In genomic region chr4:6523251-6523650, GRCh38 we compare ENCODE assay signal across 18 cellular contexts. TPM values are rescaled to one million over a fixed set of nuclear protein-coding genes. Genes with fewer than 3 reads are reported as not detected.
DNase-seq lines count a peak whose midpoint lies in the region; ATAC-seq, FAIRE-seq and TF ChIP-seq lines count a peak whose summit lies in the region.
"Had no signal": no experiment of that assay in that cellular context is flagged by ENCODE, and none has a peak within 500 bp of the region (broad histone marks: within the 10 kb centered on the region; RNA-seq: fewer than 3 reads in every experiment).

No MANE protein-coding gene starts in this region.

- WGBS in K562 (ENCODE audit: insufficient coverage, low coverage, missing lambda C conversion rate), result 2% methylated on average over 9 of the region's 9 CpGs

- no peaks in the 10 kb centered on the region for H3K79me2 ChIP-seq in K562 (ENCODE audit: control insufficient read depth, insufficient read depth, low read length)

- no peak for TF ChIP-seq CTCF in K562 (IDR thresholded peaks at IDR 0.05 in 2 of 3, conservative IDR thresholded peaks at IDR 0.05 in 1 of 3; ENCODE audit: insufficient read depth in 2 of 3, low read depth in 1 of 3, low read length in 3 of 3)
- TF ChIP-seq CTCF in vagina (IDR thresholded peaks at IDR 0.05), result no peak
- TF ChIP-seq CTCF in kidney (IDR thresholded peaks at IDR 0.05; ENCODE audit: borderline replicate concordance, extremely low read depth, insufficient read depth), result no peak

- no peaks in the 10 kb centered on the region for H3K9me1 ChIP-seq in K562 (ENCODE audit: control insufficient read depth, insufficient read depth, low read length)

- BruUV-seq in K562 (replicated peaks; lab: Mats Ljungman, UMichigan), result no TSS peak

- DNase-seq in COLO829 (ENCODE audit: low spot score) (peak; percentile 4), HT1080 (ENCODE audit: low read depth) (peak; percentile 47), K562 (ENCODE audit: extremely low read depth in 1 of 4, low spot score in 3 of 4) (no peak), iris pigment epithelial cell (ENCODE audit: low read depth) (peak; percentile 55), vagina (ENCODE audit: extremely low spot score in 2 of 2) (no peak), GDM1 (lab: John Stamatoyannopoulos, UW) (no peak), kidney (no peak)
- DNase-seq: ACHN; Calu3; CD4-positive, CD25-positive, alpha-beta regulatory T cell; GF-D8; GOT3; Kasumi-1; NCI-H1417 treated with DMSO at 0.1 percent for 48 hours; NCI-H2029 treated with DMSO at 0.1 percent for 48 hours; NCI-H526; SK-N-SH had no signal

- peaks cover 15% of the 10 kb centered on the region for H4K20me1 ChIP-seq in K562 (replicated peaks; ENCODE audit: control insufficient read depth, insufficient read depth, low read length)

- H3K27me3 ChIP-seq in K562 (ENCODE audit: control insufficient read depth in 2 of 2, insufficient read depth in 2 of 2, low read length in 2 of 2), result peaks cover 23 to 69% of the 10 kb centered on the region in 2 experiments
- no peaks in the 10 kb centered on the region for H3K27me3 ChIP-seq in vagina

- no peak overlapping the region for H3K4me2 ChIP-seq in K562 (ENCODE audit: insufficient read depth, low read length)
- H3K4me2 ChIP-seq: SK-N-SH had no signal

- H3K9ac ChIP-seq in K562 (ENCODE audit: insufficient read depth in 1 of 2, low read depth in 2 of 2, low read length in 2 of 2) (no peak overlapping the region), kidney (ENCODE audit: low read length in 2 of 2) (no peak overlapping the region)
- H3K9ac ChIP-seq: SK-N-SH had no signal

- no peak overlapping the region for H3K27ac ChIP-seq in K562 (ENCODE audit: extremely low read depth, low read depth, low read length)
- H3K27ac ChIP-seq in vagina, result no peak overlapping the region
- H3K27ac ChIP-seq in kidney (ENCODE audit: low read depth in 2 of 2, low read length in 2 of 2), result no peak overlapping the region

- no peak for TF ChIP-seq EP300 in K562 (IDR thresholded peaks at IDR 0.05; ENCODE audit: low read length)

- no peak for TF ChIP-seq RAD21 in K562 (CRISPR knock-in tag; conservative IDR thresholded peaks at IDR 0.05 in 1 of 2, IDR thresholded peaks at IDR 0.05 in 1 of 2)

- ATAC-seq in K562 (no peak), HG02610 (IDR thresholded peaks at IDR 0.05; ENCODE audit: unreplicated experiment) (no peak)

- H3K4me1 ChIP-seq in K562 (replicated peaks in 1 of 2; ENCODE audit: control insufficient read depth in 2 of 2, insufficient read depth in 2 of 2, low read length in 2 of 2) (no peaks in the 10 kb centered on the region; a peak in 1 of 5 replicates), vagina (no peaks in the 10 kb centered on the region), kidney (ENCODE audit: control insufficient read depth in 1 of 2, insufficient read depth in 1 of 2, low read depth in 1 of 2, low read length in 2 of 2) (no peaks in the 10 kb centered on the region)

- CTCF ChIA-PET in K562 (lab: Yijun Ruan, JAX; ENCODE audit: low intra/inter-chr PET ratio), result no interaction called here

- H3K36me3 ChIP-seq in K562 (ENCODE audit: control insufficient read depth, insufficient read depth, low read length) (no peaks in the 10 kb centered on the region), vagina (no peaks in the 10 kb centered on the region), kidney (ENCODE audit: control insufficient read depth in 1 of 2, insufficient read depth in 2 of 2, low read length in 2 of 2) (no peaks in the 10 kb centered on the region)

- H3K4me3 ChIP-seq in K562 (no peak overlapping the region), vagina (no peak overlapping the region), kidney (ENCODE audit: low read length in 2 of 2) (no peak overlapping the region)

- no peaks in the 10 kb centered on the region for H3K9me3 ChIP-seq in K562 (replicated peaks; ENCODE audit: control insufficient read depth, insufficient read depth, low read depth, low read length)
- no peaks in the 10 kb centered on the region for H3K9me3 ChIP-seq in vagina
- no peaks in the 10 kb centered on the region for H3K9me3 ChIP-seq in kidney (ENCODE audit: control insufficient read depth in 1 of 2, low read length in 2 of 2)
- H3K9me3 ChIP-seq: SK-N-SH had no signal

- H2AFZ ChIP-seq in K562 (ENCODE audit: low read depth, low read length), result no peak overlapping the region

- in situ Hi-C loops in K562 (cut with MboI), result no loop called here

- TF ChIP-seq POLR2A in K562 (conservative IDR thresholded peaks at IDR 0.05) (no peak), vagina (IDR thresholded peaks at IDR 0.05) (no peak)

- FAIRE-seq in K562 (lab: Jason Lieb, UNC), result no peak
- FAIRE-seq in kidney (lab: Jason Lieb, UNC), result no peak

- POLR2A ChIA-PET in K562 (lab: Yijun Ruan, JAX), result no interaction called here

- intact Hi-C loops in K562 (cut with micrococcal nuclease) (no loop called here), vagina (cut with DNase I) (no loop called here), kidney (cut with DNase I) (no loop called here)

TF ChIP-seq in K562, 482 proteins besides CTCF, POLR2A, EP300 and RAD21 (continues in another document):
- TF ChIP-seq ATF3 (IDR thresholded peaks at IDR 0.05), result peak; percentile 54
- TF ChIP-seq ATF3 (CRISPR knock-in tag; conservative IDR thresholded peaks at IDR 0.05), result no peak
- no peak for TF ChIP-seq PREB (CRISPR knock-in tag; IDR thresholded peaks at IDR 0.05)
- TF ChIP-seq SAFB (IDR thresholded peaks at IDR 0.05; ENCODE audit: borderline replicate concordance, low read depth, low read length), result no peak

RNA-seq across cellular contexts. Expression of gene PPP2R2C, which starts 50.8 kb away (rescaled TPM):
- total RNA-seq in HT1080 (2014; rRNA removed; shearing (Covaris generic)), result 23.5 and 31.7 TPM in 2 replicates
- polyA plus RNA-seq in HT1080 (2015; cell fraction: cytosol; rRNA removed), result 1.4 and 1.7 TPM in 2 replicates
- polyA plus RNA-seq in HT1080 (2015; cell fraction: nucleus; rRNA removed), result 0.81 and 0.86 TPM in 2 replicates
- total RNA-seq in K562 (2011; cell fraction: chromatin; rRNA removed; ENCODE audit: low replicate concordance), result not detected in 2 replicates
- total RNA-seq in K562 (2011; cell fraction: nucleolus; rRNA removed), result not detected in 2 replicates
- total RNA-seq in K562 (2011; cell fraction: nucleoplasm; rRNA removed), result not detected in 2 replicates
- not detected in 2 replicates for total RNA-seq in K562 (2014; rRNA removed)
- not detected in 2 replicates for total RNA-seq in K562 (2014; rRNA removed; fragmentation: Illumina TruSeq; extraction: Trizol)
- not detected in 2 replicates for total RNA-seq in K562 (2015; rRNA removed; fragmentation: Illumina TruSeq; extraction: Trizol)
- 0.04 TPM in 1 of 2 replicates, not detected in the other for total RNA-seq in K562 (2021)
- 0.06 TPM in 1 of 2 replicates, not detected in the other for polyA plus RNA-seq in K562 (2011; rRNA removed)
- 0.15 TPM in 1 of 2 replicates, not detected in the other for polyA plus RNA-seq in K562 (2011; cell fraction: cytosol; rRNA removed)
- polyA plus RNA-seq in K562 (2011; cell fraction: nucleus; rRNA removed), result not detected in 2 replicates
- 0.03 and 0.12 TPM in 2 replicates for polyA plus RNA-seq in K562 (2012)
- polyA plus RNA-seq in K562 (2014; fragmentation: Illumina TruSeq; extraction: Trizol), result not detected in 2 replicates
- not detected for polyA plus RNA-seq in K562 (2014; fragmentation: Nextera tagmentation; extraction: Ambion mirVana)
- polyA plus RNA-seq in K562 (2014; rRNA removed), result not detected in 2 replicates
- polyA minus RNA-seq in K562 (2011; rRNA and poly(A)+ RNA removed), result not detected in 2 replicates
- not detected in 2 replicates for polyA minus RNA-seq in K562 (2011; cell fraction: cytosol; rRNA and poly(A)+ RNA removed)
- not detected in 2 replicates for polyA minus RNA-seq in K562 (2011; cell fraction: nucleus; rRNA and poly(A)+ RNA removed)
- total RNA-seq in vagina, result 17.2 TPM
- 0.82 TPM for total RNA-seq in kidney
- polyA plus RNA-seq in kidney (ENCODE audit: insufficient read depth, low read depth, low replicate concordance), result 0.39 TPM
- total RNA-seq: CD4-positive, CD25-positive, alpha-beta regulatory T cell had no signal
- polyA plus RNA-seq: CD4-positive, CD25-positive, alpha-beta regulatory T cell had no signal

RNA-seq across cellular contexts. Expression of gene MAN2B2, which starts 51.7 kb away (rescaled TPM):
- total RNA-seq in HT1080 (2014; rRNA removed; shearing (Covaris generic)), result 10.4 and 11.7 TPM in 2 replicates
- 15.4 and 16.0 TPM in 2 replicates for polyA plus RNA-seq in HT1080 (2015; cell fraction: cytosol; rRNA removed)
- polyA plus RNA-seq in HT1080 (2015; cell fraction: nucleus; rRNA removed), result 29.6 and 35.4 TPM in 2 replicates
- total RNA-seq in K562 (2011; cell fraction: chromatin; rRNA removed; ENCODE audit: low replicate concordance), result 7.7 and 16.2 TPM in 2 replicates
- total RNA-seq in K562 (2011; cell fraction: nucleolus; rRNA removed), result 17.6 and 18.3 TPM in 2 replicates
- 12.6 TPM in 2 replicates for total RNA-seq in K562 (2011; cell fraction: nucleoplasm; rRNA removed)
- total RNA-seq in K562 (2014; rRNA removed) (5.3 and 6.0 TPM in 2 replicates), K562 (2014; rRNA removed; fragmentation: Illumina TruSeq; extraction: Trizol) (1.7 TPM in 2 replicates), K562 (2015; rRNA removed; fragmentation: Illumina TruSeq; extraction: Trizol) (3.8 and 4.1 TPM in 2 replicates), K562 (2021) (8.5 and 8.8 TPM in 2 replicates), vagina (26.3 TPM), kidney (34.3 TPM)
- polyA plus RNA-seq in K562 (2011; rRNA removed) (2.5 and 3.7 TPM in 2 replicates), K562 (2014; fragmentation: Illumina TruSeq; extraction: Trizol) (3.7 and 4.8 TPM in 2 replicates), K562 (2014; fragmentation: Nextera tagmentation; extraction: Ambion mirVana) (under 1 TPM; 0.21 to 0.27 TPM), K562 (2014; rRNA removed) (4.2 and 4.9 TPM in 2 replicates), kidney (ENCODE audit: insufficient read depth, low read depth, low replicate concordance) (19.9 TPM)
- polyA plus RNA-seq in K562 (2011; cell fraction: cytosol; rRNA removed), result 3.8 and 8.3 TPM in 2 replicates
- 8.0 and 12.5 TPM in 2 replicates for polyA plus RNA-seq in K562 (2011; cell fraction: nucleus; rRNA removed)
- polyA plus RNA-seq in K562 (2012), result 5.9 and 18.3 TPM in 2 replicates
- polyA minus RNA-seq in K562 (2011; rRNA and poly(A)+ RNA removed), result 2.5 and 3.6 TPM in 2 replicates
- 6.9 and 13.0 TPM in 2 replicates for polyA minus RNA-seq in K562 (2011; cell fraction: cytosol; rRNA and poly(A)+ RNA removed)
- 5.7 and 6.0 TPM in 2 replicates for polyA minus RNA-seq in K562 (2011; cell fraction: nucleus; rRNA and poly(A)+ RNA removed)

Comparison
In these comparisons a context has a peak if more than half of its experiments do, and no peak if none do; other contexts are left out.
1. DNase-seq: peak in COLO829 (single experiment), HT1080 (single experiment) and iris pigment epithelial cell (single experiment); none in K562 (0 of 4), vagina (0 of 2), GDM1 (single experiment) and kidney (single experiment).
2. RNA of gene PPP2R2C, which starts 50.8 kb away (total RNA-seq): 23.5 to 31.7 TPM in HT1080 and 17.2 TPM in vagina (single experiment); 0.82 TPM in kidney (single experiment) and 0.04 TPM in K562; every median in the first group is over 10 times any median in the second.